ENCODE assay signal across 20 cellular contexts in genomic region chr3:140081836-140082331, GRCh38.
DNase-seq lines count a peak whose midpoint lies in the region; ATAC-seq, FAIRE-seq and TF ChIP-seq lines count a peak whose summit lies in the region.
"Had no signal": no experiment of that assay in that cellular context is flagged by ENCODE, and none has a peak within 500 bp of the region (broad histone marks: within the 10 kb centered on the region; RNA-seq: fewer than 3 reads in every experiment).

No MANE protein-coding gene starts in this region.

- peaks cover 2% of the 10 kb centered on the region for H3K9me3 Mint-ChIP-seq in endodermal cell
- H3K9me3 Mint-ChIP-seq in HFFc6 = peaks cover 61% of the 10 kb centered on the region
- H3K9me3 Mint-ChIP-seq: CD8-positive, alpha-beta T cell had no signal

- no peaks in the 10 kb centered on the region for H3K4me1 ChIP-seq in endodermal cell (ENCODE audit: control insufficient read depth, insufficient read depth, low read length)
- peaks cover 0 to 8% (median 5%) of the 10 kb centered on the region in 3 donors for H3K4me1 ChIP-seq in pancreas
- H3K4me1 ChIP-seq: BLaER1 treated with 17β-estradiol and CSF1 and Interleukin-3, amounts not matched to agents 10 nM and 100 nM; HAP-1 had no signal

- H3K36me3 ChIP-seq in endodermal cell (ENCODE audit: control insufficient read depth, insufficient read depth, low read length) (no peaks in the 10 kb centered on the region), pancreas (no peaks in the 10 kb centered on the region)
- H3K36me3 ChIP-seq: BLaER1 treated with 17β-estradiol and CSF1 and Interleukin-3, amounts not matched to agents 10 nM and 100 nM; HAP-1 had no signal

- FAIRE-seq in pancreas (lab: Jason Lieb, UNC) = no peak
- FAIRE-seq: G401.6, GM12891, GM19239 had no signal

- WGBS in endodermal cell (ENCODE audit: insufficient coverage in 1 of 2, insufficient read length in 1 of 2), 2 experiments = 11 to 75% methylated on average over 1 to 2 of the region's 2 CpGs
- WGBS in pancreas, 2 donors = 85% methylated on average over 2 of the region's 2 CpGs

- intact Hi-C loops in pancreas (cut with DNase I) = no loop called here

- H3K9me3 ChIP-seq in endodermal cell (ENCODE audit: control insufficient read depth, low read length) (no peaks in the 10 kb centered on the region), pancreas (no peaks in the 10 kb centered on the region)
- H3K9me3 ChIP-seq: BLaER1 treated with 17β-estradiol and CSF1 and Interleukin-3, amounts not matched to agents 10 nM and 100 nM; HAP-1 had no signal

- H3K4me3 ChIP-seq in endodermal cell (ENCODE audit: low read length) = no peak overlapping the region
- no peak overlapping the region for H3K4me3 ChIP-seq in pancreas
- H3K4me3 ChIP-seq: BLaER1 treated with 17β-estradiol and CSF1 and Interleukin-3, amounts not matched to agents 10 nM and 100 nM; GM23248; HAP-1 had no signal

- peak; percentile 20 for DNase-seq in COR-L47 (lab: John Stamatoyannopoulos, UW)
- DNase-seq in M059J (ENCODE audit: low read depth) = peak; percentile 32
- peak; percentile 63 for DNase-seq in endodermal cell
- peak; percentile 62 for DNase-seq in kidney tubule cell (ENCODE audit: low spot score)
- DNase-seq in pancreas = no peak
- DNase-seq in SIG-M5 treated with dmso at 0.1 percent for 504 hours (lab: John Stamatoyannopoulos, UW; ENCODE audit: unreplicated experiment) = no peak
- DNase-seq in LoVo (ENCODE audit: low spot score) = no peak
- DNase-seq in HFFc6 = no peak
- DNase-seq: 8988T; CD8-positive, alpha-beta T cell; DMS 273 treated with DMSO at 0.1 percent for 48 hours; DMS53; DND-41; GM23248 had no signal

- H3K27me3 Mint-ChIP-seq in endodermal cell (ENCODE audit: insufficient read depth) (peaks cover 58% of the 10 kb centered on the region), HFFc6 (ENCODE audit: insufficient read depth) (peaks cover 1% of the 10 kb centered on the region; the same call in 1 of the 2 replicates)

- ATAC-seq in pancreas = no peak
- ATAC-seq: CD8-positive, alpha-beta T cell had no signal

- no peak overlapping the region for H3K4me3 Mint-ChIP-seq in endodermal cell
- H3K4me3 Mint-ChIP-seq in HFFc6 = no peak overlapping the region
- H3K4me3 Mint-ChIP-seq: B cell; CD8-positive, alpha-beta T cell had no signal

- H3K27me3 ChIP-seq in endodermal cell (ENCODE audit: control insufficient read depth, insufficient read depth, low read length, poor library complexity, severe bottlenecking) (peaks cover 18% of the 10 kb centered on the region), pancreas (no peaks in the 10 kb centered on the region)
- H3K27me3 ChIP-seq: BLaER1 treated with 17β-estradiol and CSF1 and Interleukin-3, amounts not matched to agents 10 nM and 100 nM had no signal

- H3K36me3 Mint-ChIP-seq in endodermal cell (ENCODE audit: low read depth) (no peaks in the 10 kb centered on the region), HFFc6 (ENCODE audit: low read depth) (peaks cover 10% of the 10 kb centered on the region; the same call in 1 of the 2 replicates)
- H3K36me3 Mint-ChIP-seq: CD8-positive, alpha-beta T cell had no signal

- TF ChIP-seq CTCF in endodermal cell (conservative IDR thresholded peaks at IDR 0.05) (no peak), pancreas (IDR thresholded peaks at IDR 0.05) (no peak), HFFc6 (IDR thresholded peaks at IDR 0.05) (no peak)

- no peak overlapping the region for H3K27ac Mint-ChIP-seq in endodermal cell
- no peak overlapping the region for H3K27ac Mint-ChIP-seq in HFFc6
- H3K27ac Mint-ChIP-seq: B cell; CD8-positive, alpha-beta T cell had no signal

- no peak overlapping the region for H3K9ac ChIP-seq in endodermal cell (ENCODE audit: extremely low read depth, low read length, poor library complexity, severe bottlenecking)
- H3K9ac ChIP-seq: BLaER1 treated with 17β-estradiol and CSF1 and Interleukin-3, amounts not matched to agents 10 nM and 100 nM; GM23248 had no signal

- H3K4me1 Mint-ChIP-seq in endodermal cell (peaks cover 8% of the 10 kb centered on the region), HFFc6 (ENCODE audit: low read depth) (no peaks in the 10 kb centered on the region)
- H3K4me1 Mint-ChIP-seq: B cell had no signal

- H3K27ac ChIP-seq in endodermal cell (ENCODE audit: low read depth, low read length) (no peak overlapping the region), pancreas (no peak overlapping the region)
- H3K27ac ChIP-seq: BLaER1 treated with 17β-estradiol and CSF1 and Interleukin-3, amounts not matched to agents 10 nM and 100 nM; GM23248 had no signal

Comparison
In these comparisons a context has a peak if more than half of its experiments do, and no peak if none do; other contexts are left out.
1. DNase-seq: peak in COR-L47 (single experiment), M059J (single experiment), endodermal cell (single experiment) and kidney tubule cell (single experiment); none in pancreas (0 of 6), SIG-M5 treated with dmso at 0.1 percent for 504 hours (single experiment), LoVo (single experiment) and HFFc6 (single experiment).